Comparison of ENCODE assay signal across 1 cellular context in the genomic region with DNA sequence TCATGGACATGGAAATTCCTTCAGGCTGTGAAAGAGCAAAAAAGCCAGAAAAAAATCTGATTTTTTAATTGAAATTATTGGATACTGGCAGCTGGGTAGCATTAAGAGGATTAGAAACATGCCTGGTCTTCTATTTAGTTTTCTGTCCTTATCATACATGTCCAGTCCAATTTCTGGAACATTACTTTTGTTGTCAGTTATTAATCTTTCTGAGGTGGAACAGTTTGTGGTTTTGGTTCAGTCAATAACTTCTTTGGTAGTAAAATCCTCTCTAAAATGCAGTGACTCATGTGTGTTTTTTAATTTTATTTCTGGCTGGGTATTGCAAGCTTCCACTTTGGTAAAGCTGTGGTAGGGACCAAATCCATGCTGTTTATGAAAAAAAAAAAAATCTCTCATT.
TF ChIP-seq lines count a peak whose summit lies in the region.

No MANE protein-coding gene starts in this region.

TF ChIP-seq in H1, 55 proteins besides CTCF, POLR2A, EP300 and RAD21 (continued from another document):
- TF ChIP-seq CTBP2 (IDR thresholded peaks at IDR 0.05; ENCODE audit: borderline replicate concordance, insufficient read depth, insufficient read length, low read length) (no peak), MAFK (IDR thresholded peaks at IDR 0.05; ENCODE audit: low read depth, low read length) (no peak), SP4 (IDR thresholded peaks at IDR 0.05; ENCODE audit: low read length) (no peak), JUND (IDR thresholded peaks at IDR 0.05; ENCODE audit: low read length) (no peak), TBP (IDR thresholded peaks at IDR 0.05; ENCODE audit: low read depth, low read length) (no peak), NRF1 (IDR thresholded peaks at IDR 0.05; ENCODE audit: low read depth, low read length) (no peak)
TF ChIP-seq in H1: peak in this region for 0.
